Comparison of ENCODE assay signal across 6 cellular contexts in the genomic region with DNA sequence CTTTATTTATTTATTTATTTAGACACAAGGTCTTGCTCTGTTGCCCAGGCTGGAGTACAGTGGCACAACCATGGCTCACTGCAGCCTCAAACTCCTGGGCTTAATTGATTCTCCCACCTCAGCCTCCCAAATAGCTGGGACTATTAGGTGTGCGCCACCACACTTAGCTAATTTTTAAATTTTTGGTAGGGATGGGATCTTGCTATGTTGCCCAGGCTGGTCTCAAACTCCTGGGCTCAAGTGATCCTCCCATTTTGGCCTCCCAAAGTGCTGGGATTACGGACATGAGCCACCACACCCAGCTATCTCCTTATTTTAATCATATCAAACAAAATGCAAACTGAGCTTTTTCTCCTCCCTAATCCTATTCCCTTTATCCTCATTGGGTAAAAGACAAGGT.
A peak's percentile ranks its signal among the peaks of the same experiment; 100 is the strongest.
DNase-seq lines count a peak whose midpoint lies in the region; ATAC-seq, FAIRE-seq and TF ChIP-seq lines count a peak whose summit lies in the region.
"Not testable (repeated sequence)": the region's sequence is repeated elsewhere in the genome, so short reads cannot be mapped to it uniquely, and the experiment has no call there.

No MANE protein-coding gene starts in this region.

- not testable (repeated sequence) for H2AFZ ChIP-seq in K562 (ENCODE audit: low read depth, low read length); HepG2 (ENCODE audit: low read length)

- POLR2A ChIA-PET in WTC11 (lab: Charles Lee); HepG2 (lab: Yijun Ruan, JAX): not testable (repeated sequence)
- POLR2A ChIA-PET in K562 (lab: Yijun Ruan, JAX) = interaction anchor here (0.9 to 1.3 kb wide), 2 partner anchors 10 to 55 kb away, joined by 3 to 7 read pairs; no protein-coding TSS in a partner anchor

- not testable (repeated sequence) for H3K27me3 Mint-ChIP-seq in T-helper 17 cell; WTC11 (ENCODE audit: low read depth); stimulated activated memory B cell treated with anti-CD40 and anti-IgM and Interleukin-4, amounts not matched to agents 10 μg/mL and 1 μg/mL and 100 μg/mL, for 72 hours

- BruUV-seq in K562 (replicated peaks; lab: Mats Ljungman, UMichigan); HepG2 (replicated peaks; lab: Mats Ljungman, UMichigan): not testable (repeated sequence)

- H3K9me3 ChIP-seq in T-helper 17 cell (ENCODE audit: control insufficient read depth, low read length, poor library complexity, severe bottlenecking); K562 (replicated peaks; ENCODE audit: control insufficient read depth, insufficient read depth, low read depth, low read length); esophagus muscularis mucosa; HepG2 (ENCODE audit: low read length): not testable (repeated sequence)

- H3K9me1 ChIP-seq in K562 (ENCODE audit: control insufficient read depth, insufficient read depth, low read length) = not testable (repeated sequence)

- peaks cover 3 to 23% of the 10 kb centered on the region in 2 experiments; a peak in 3 of 5 replicates for H3K4me1 ChIP-seq in K562 (replicated peaks in 1 of 2; ENCODE audit: control insufficient read depth in 2 of 2, insufficient read depth in 2 of 2, low read length in 2 of 2)
- H3K4me1 ChIP-seq in esophagus muscularis mucosa = not testable (repeated sequence)
- peaks cover 51% of the 10 kb centered on the region for H3K4me1 ChIP-seq in HepG2 (ENCODE audit: insufficient read depth, low read length)

- not testable (repeated sequence) for TF ChIP-seq EP300 in K562 (IDR thresholded peaks at IDR 0.05; ENCODE audit: low read length); esophagus muscularis mucosa (IDR thresholded peaks at IDR 0.05); HepG2 (IDR thresholded peaks at IDR 0.05; ENCODE audit: low read depth in 2 of 2, low read length in 2 of 2); HepG2 (CRISPR knock-in tag; IDR thresholded peaks at IDR 0.05; ENCODE audit: borderline replicate concordance)

- CTCF ChIA-PET in WTC11 (lab: Charles Lee); K562 (lab: Yijun Ruan, JAX; ENCODE audit: low intra/inter-chr PET ratio); HepG2 (lab: Yijun Ruan, JAX; ENCODE audit: low intra/inter-chr PET ratio, low total read pairs): not testable (repeated sequence)

- intact Hi-C loops in K562 (cut with micrococcal nuclease); esophagus muscularis mucosa (cut with DNase I); HepG2 (cut with micrococcal nuclease; ENCODE audit: unreplicated experiment): not testable (repeated sequence)

- H3K4me1 Mint-ChIP-seq in T-helper 17 cell = not testable (repeated sequence)
- peaks cover 55% of the 10 kb centered on the region for H3K4me1 Mint-ChIP-seq in WTC11
- peaks cover 71% of the 10 kb centered on the region for H3K4me1 Mint-ChIP-seq in stimulated activated memory B cell treated with anti-CD40 and anti-IgM and Interleukin-4, amounts not matched to agents 10 μg/mL and 1 μg/mL and 100 μg/mL, for 72 hours

- H3K27me3 ChIP-seq in K562 (ENCODE audit: control insufficient read depth in 2 of 2, insufficient read depth in 2 of 2, low read length in 2 of 2); esophagus muscularis mucosa: not testable (repeated sequence)
- H3K27me3 ChIP-seq in HepG2 (ENCODE audit: control insufficient read depth in 1 of 2, insufficient read depth in 2 of 2, low read length in 2 of 2) = peaks cover 0 to 12% of the 10 kb centered on the region in 2 experiments; a peak in 3 of 5 replicates

- not testable (repeated sequence) for FAIRE-seq in K562 (lab: Jason Lieb, UNC); HepG2 (lab: Jason Lieb, UNC)

- not testable (repeated sequence) for H3K9me3 Mint-ChIP-seq in WTC11; stimulated activated memory B cell treated with anti-CD40 and anti-IgM and Interleukin-4, amounts not matched to agents 10 μg/mL and 1 μg/mL and 100 μg/mL, for 72 hours

- DNase-seq in T-helper 17 cell; WTC11 (ENCODE audit: low spot score); K562 (ENCODE audit: extremely low read depth in 1 of 4, low spot score in 3 of 4); HepG2 (ENCODE audit: low spot score): not testable (repeated sequence)
- peak; percentile 8 for DNase-seq in esophagus muscularis mucosa (ENCODE audit: extremely low spot score)

- not testable (repeated sequence) for H3K4me3 ChIP-seq in K562; esophagus muscularis mucosa; HepG2 (replicated peaks in 1 of 3; ENCODE audit: insufficient read depth in 1 of 3, low read depth in 2 of 3, low read length in 3 of 3)

- H3K27ac ChIP-seq in K562 (ENCODE audit: extremely low read depth, low read depth, low read length); esophagus muscularis mucosa (replicated peaks in 1 of 4); HepG2 (ENCODE audit: extremely low read length, insufficient read depth, low read length): not testable (repeated sequence)

- not testable (repeated sequence) for TF ChIP-seq POLR2A in K562 (conservative IDR thresholded peaks at IDR 0.05); esophagus muscularis mucosa (IDR thresholded peaks at IDR 0.05; ENCODE audit: low read depth); HepG2 (IDR thresholded peaks at IDR 0.05; ENCODE audit: insufficient read depth in 1 of 2, low read depth in 2 of 2, low read length in 2 of 2)

- not testable (repeated sequence) for TF ChIP-seq CTCF in WTC11 (IDR thresholded peaks at IDR 0.05); K562 (IDR thresholded peaks at IDR 0.05 in 2 of 3, conservative IDR thresholded peaks at IDR 0.05 in 1 of 3; ENCODE audit: insufficient read depth in 2 of 3, low read depth in 1 of 3, low read length in 3 of 3); esophagus muscularis mucosa (IDR thresholded peaks at IDR 0.05); HepG2 (CRISPR knock-in tag; IDR thresholded peaks at IDR 0.05)

- not testable (repeated sequence) for TF ChIP-seq RAD21 in K562 (CRISPR knock-in tag; conservative IDR thresholded peaks at IDR 0.05 in 1 of 2, IDR thresholded peaks at IDR 0.05 in 1 of 2); HepG2 (CRISPR knock-in tag; IDR thresholded peaks at IDR 0.05)

- H3K36me3 ChIP-seq in K562 (ENCODE audit: control insufficient read depth, insufficient read depth, low read length); esophagus muscularis mucosa; HepG2 (replicated peaks in 1 of 2; ENCODE audit: control insufficient read depth in 1 of 2, insufficient read depth in 2 of 2, low read length in 2 of 2): not testable (repeated sequence)

- 77% methylated on average over 2 of the region's 2 CpGs for WGBS in K562 (ENCODE audit: insufficient coverage, low coverage, missing lambda C conversion rate)
- WGBS in esophagus muscularis mucosa = 98% methylated on average over 2 of the region's 2 CpGs
- WGBS in HepG2 (ENCODE audit: low lambda C conversion rate) = 72% methylated on average over 2 of the region's 2 CpGs

- not testable (repeated sequence) for H3K9ac ChIP-seq in K562 (ENCODE audit: insufficient read depth in 1 of 2, low read depth in 2 of 2, low read length in 2 of 2); HepG2 (ENCODE audit: insufficient read depth, low read depth, low read length)

- not testable (repeated sequence) for H3K79me2 ChIP-seq in K562 (ENCODE audit: control insufficient read depth, insufficient read depth, low read length); HepG2 (ENCODE audit: insufficient read depth, low read length)

- not testable (repeated sequence) for H3K4me2 ChIP-seq in K562 (ENCODE audit: insufficient read depth, low read length); HepG2 (ENCODE audit: low read depth, low read length)

- not testable (repeated sequence) for H4K20me1 ChIP-seq in K562 (replicated peaks; ENCODE audit: control insufficient read depth, insufficient read depth, low read length); HepG2 (ENCODE audit: insufficient read depth, low read length)

- H3K27ac Mint-ChIP-seq in T-helper 17 cell = peak overlapping the region; percentile 30
- not testable (repeated sequence) for H3K27ac Mint-ChIP-seq in WTC11
- peak overlapping the region; percentile 71 for H3K27ac Mint-ChIP-seq in stimulated activated memory B cell treated with anti-CD40 and anti-IgM and Interleukin-4, amounts not matched to agents 10 μg/mL and 1 μg/mL and 100 μg/mL, for 72 hours

- in situ Hi-C loops in K562 (cut with MboI) = not testable (repeated sequence)
- in situ Hi-C loops in HepG2 (cut with HindIII; ENCODE audit: extremely low pct_ligation_motif_present, low pct_unique_long_range_greater_than_20kb) = loop anchor here (25.0 kb wide), 1 partner anchor 211 kb away; no protein-coding TSS in a partner anchor

- not testable (repeated sequence) for ATAC-seq in T-helper 17 cell; WTC11; K562; HepG2; stimulated activated memory B cell treated with anti-CD40 and anti-IgM and Interleukin-4, amounts not matched to agents 10 μg/mL and 1 μg/mL and 100 μg/mL, for 72 hours

- not testable (repeated sequence) for H3K36me3 Mint-ChIP-seq in T-helper 17 cell (ENCODE audit: low read depth); WTC11; stimulated activated memory B cell treated with anti-CD40 and anti-IgM and Interleukin-4, amounts not matched to agents 10 μg/mL and 1 μg/mL and 100 μg/mL, for 72 hours

- H3K4me3 Mint-ChIP-seq in T-helper 17 cell; WTC11; stimulated activated memory B cell treated with anti-CD40 and anti-IgM and Interleukin-4, amounts not matched to agents 10 μg/mL and 1 μg/mL and 100 μg/mL, for 72 hours: not testable (repeated sequence)

TF ChIP-seq in WTC11, 78 proteins besides CTCF, POLR2A, EP300 and RAD21:
- TF ChIP-seq ZNF121 (CRISPR knock-in tag; IDR thresholded peaks at IDR 0.05) = peak; percentile 62; the same call in 1 of the 2 replicates
TF ChIP-seq in WTC11: peak in this region for 1; not testable (repeated sequence) for 77.

TF ChIP-seq in K562, 482 proteins besides CTCF, POLR2A, EP300 and RAD21 (continues in another document):
- peak; percentile 70; the same call in 1 of the 2 replicates for TF ChIP-seq ADNP (tag; IDR thresholded peaks at IDR 0.05)
